ENCODE assay signal across 8 cellular contexts in genomic region chr3:143849854-143850549, GRCh38. TPM values are rescaled to one million over a fixed set of nuclear protein-coding genes. Genes with fewer than 3 reads are reported as not detected.
DNase-seq lines count a peak whose midpoint lies in the region; ATAC-seq and FAIRE-seq lines count a peak whose summit lies in the region.

No MANE protein-coding gene starts in this region.

- H3K4me2 ChIP-seq in mesendoderm (ENCODE audit: low read length) = no peak overlapping the region

- H3K56ac ChIP-seq in mesendoderm (ENCODE audit: low read length) = no peak overlapping the region

- H3K9me3 ChIP-seq in T-helper 17 cell (ENCODE audit: control insufficient read depth, low read length, poor library complexity, severe bottlenecking) = no peaks in the 10 kb centered on the region

- no peak overlapping the region for H2AK5ac ChIP-seq in mesendoderm (ENCODE audit: low read length)

- H3K4me3 ChIP-seq in mesendoderm (ENCODE audit: low read length) = no peak overlapping the region

- H3K36me3 ChIP-seq in mesendoderm (ENCODE audit: control insufficient read depth, insufficient read depth, low read length) = no peaks in the 10 kb centered on the region

- H3K36me3 Mint-ChIP-seq in T-helper 17 cell (ENCODE audit: low read depth) = peaks cover 2% of the 10 kb centered on the region

- peak overlapping the region; percentile 96 for H3K27ac Mint-ChIP-seq in T-helper 17 cell

- H2BK15ac ChIP-seq in mesendoderm (replicated peaks; ENCODE audit: low read depth) = no peak overlapping the region

- peaks cover 37% of the 10 kb centered on the region for H3K4me1 Mint-ChIP-seq in T-helper 17 cell

- peak overlapping the region; percentile 99 for H3K4me3 Mint-ChIP-seq in T-helper 17 cell

- no peaks in the 10 kb centered on the region for H3K27me3 Mint-ChIP-seq in T-helper 17 cell

- FAIRE-seq in frontal cortex (lab: Jason Lieb, UNC) = no peak

- H3K9ac ChIP-seq in mesendoderm (ENCODE audit: low read length) = no peak overlapping the region

- H2BK120ac ChIP-seq in mesendoderm (ENCODE audit: low read depth, low read length) = peak overlapping the region; percentile 73

- no peaks in the 10 kb centered on the region for H3K27me3 ChIP-seq in mesendoderm (ENCODE audit: insufficient read depth, low read length, poor library complexity)

- no peaks in the 10 kb centered on the region for H3K79me1 ChIP-seq in mesendoderm (ENCODE audit: low read length)

- DNase-seq in T-helper 17 cell = no peak
- no peak for DNase-seq in mesendoderm
- DNase-seq in frontal cortex (ENCODE audit: low spot score in 2 of 2) = no peak
- no peak for DNase-seq in NCI-H2081 (lab: John Stamatoyannopoulos, UW)
- DNase-seq in HK-2 (ENCODE audit: unreplicated experiment) = no peak
- no peak for DNase-seq in NCI-H187 (lab: John Stamatoyannopoulos, UW)

- H4K5ac ChIP-seq in mesendoderm (ENCODE audit: low read length) = no peak overlapping the region

- WGBS in mesendoderm (ENCODE audit: extremely low coverage, insufficient coverage, low lambda C conversion rate) = no CpG with 5 or more reads among the region's 4 CpGs

- no peak overlapping the region for H3K27ac ChIP-seq in mesendoderm (ENCODE audit: low read depth, low read length)

- peaks cover 6% of the 10 kb centered on the region for H3K4me1 ChIP-seq in mesendoderm (ENCODE audit: control insufficient read depth, low read depth, low read length)

- H3K4ac ChIP-seq in mesendoderm (ENCODE audit: low read depth, low read length) = peak overlapping the region; percentile 79

- H3K23ac ChIP-seq in mesendoderm (ENCODE audit: low read length) = no peak overlapping the region

- H2BK5ac ChIP-seq in mesendoderm (ENCODE audit: low read length) = no peak overlapping the region

- no peak overlapping the region for H4K8ac ChIP-seq in mesendoderm (ENCODE audit: low read depth, low read length)

- peak overlapping the region; percentile 60 for H3K18ac ChIP-seq in mesendoderm (ENCODE audit: low read length)

- ATAC-seq in GM18499 (IDR thresholded peaks at IDR 0.05; ENCODE audit: insufficient read depth, unreplicated experiment) (peak; percentile 53), HG02678 (IDR thresholded peaks at IDR 0.05; ENCODE audit: unreplicated experiment) (peak; percentile 31), T-helper 17 cell (no peak)

- H3K79me2 ChIP-seq in mesendoderm (ENCODE audit: control insufficient read depth, insufficient read depth, low read length) = no peaks in the 10 kb centered on the region

RNA-seq across cellular contexts. Expression of gene SLC9A9, which starts 1.7 kb away (rescaled TPM):
- total RNA-seq in T-helper 17 cell (10 to 100 TPM; 25.3 to 31.8 TPM), frontal cortex (4.9 TPM)
- 4.2 TPM for polyA plus RNA-seq in mesendoderm (2013, experiment 1 of 2)
- polyA plus RNA-seq in mesendoderm (2013, experiment 2 of 2) = 3.7 TPM
